6 cellular contexts compared by ENCODE assay signal in the genomic region with DNA sequence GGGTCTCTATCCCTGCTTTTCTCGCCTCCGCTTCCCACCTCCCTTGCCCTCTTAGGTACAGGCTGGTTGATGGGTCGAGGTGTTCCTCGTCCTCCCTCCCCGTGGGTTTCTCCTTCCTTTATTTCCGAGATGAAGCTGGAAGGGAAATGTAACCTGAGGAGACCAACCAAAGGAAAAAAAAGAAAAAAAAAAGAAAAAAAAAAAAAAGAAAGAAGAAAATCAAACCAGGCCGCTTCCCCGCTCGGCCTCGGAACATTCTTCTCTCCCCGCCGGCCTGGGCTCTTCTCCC. TPM values are rescaled to one million over a fixed set of nuclear protein-coding genes. Genes with fewer than 3 reads are reported as not detected.
DNase-seq lines count a peak whose midpoint lies in the region; ATAC-seq and TF ChIP-seq lines count a peak whose summit lies in the region.

No MANE protein-coding gene starts in this region.

- H3K27me3 ChIP-seq in Loucy (ENCODE audit: insufficient read depth, low read length, poor library complexity, severe bottlenecking) (no peaks in the 10 kb centered on the region), endodermal cell (ENCODE audit: control insufficient read depth, insufficient read depth, low read length, poor library complexity, severe bottlenecking) (peaks cover 20% of the 10 kb centered on the region), smooth muscle cell (ENCODE audit: low read depth) (no peaks in the 10 kb centered on the region)

- no peak for ATAC-seq in GM21526 (IDR thresholded peaks at IDR 0.05; ENCODE audit: low FRiP score, unreplicated experiment)
- no peak for ATAC-seq in left colon

- DNase-seq in endodermal cell: no peak
- no peak for DNase-seq in smooth muscle cell (lab: John Stamatoyannopoulos, UW; ENCODE audit: unreplicated experiment)
- DNase-seq in GOT3 (lab: John Stamatoyannopoulos, UW): no peak
- no peak for DNase-seq in left colon

- H3F3A ChIP-seq in Loucy (ENCODE audit: low read depth) (no peaks in the 10 kb centered on the region; the same call in 1 of the 2 replicates), smooth muscle cell (ENCODE audit: low read depth) (peaks cover 11% of the 10 kb centered on the region)

- H3K9me3 ChIP-seq in Loucy (ENCODE audit: insufficient read depth, low read depth, low read length): no peaks in the 10 kb centered on the region
- H3K9me3 ChIP-seq in endodermal cell (ENCODE audit: control insufficient read depth, low read length): no peaks in the 10 kb centered on the region
- no peaks in the 10 kb centered on the region for H3K9me3 ChIP-seq in smooth muscle cell (replicated peaks; ENCODE audit: low read depth)

- H3K36me3 ChIP-seq in Loucy (ENCODE audit: insufficient read depth, low read length): no peaks in the 10 kb centered on the region
- H3K36me3 ChIP-seq in endodermal cell (ENCODE audit: control insufficient read depth, insufficient read depth, low read length): no peaks in the 10 kb centered on the region
- no peaks in the 10 kb centered on the region for H3K36me3 ChIP-seq in smooth muscle cell (ENCODE audit: low read depth)

- H3K9ac ChIP-seq in Loucy (ENCODE audit: low read depth, low read length, poor library complexity, severe bottlenecking) (peak overlapping the region; percentile 100), endodermal cell (ENCODE audit: extremely low read depth, low read length, poor library complexity, severe bottlenecking) (peak overlapping the region; percentile 41), smooth muscle cell (ENCODE audit: low read depth) (peak overlapping the region; percentile 87)

- TF ChIP-seq CTCF in Loucy (conservative IDR thresholded peaks at IDR 0.05; ENCODE audit: low read length) (no peak), endodermal cell (conservative IDR thresholded peaks at IDR 0.05) (no peak), smooth muscle cell (IDR thresholded peaks at IDR 0.05; ENCODE audit: borderline replicate concordance, insufficient read depth, poor library complexity, severe bottlenecking) (no peak)

- no peaks in the 10 kb centered on the region for H3K9me2 ChIP-seq in Loucy (replicated peaks; ENCODE audit: low read depth, low read length)

- H3K4me1 ChIP-seq in Loucy (ENCODE audit: insufficient read depth, low read length, poor library complexity, severe bottlenecking) (peaks cover 35% of the 10 kb centered on the region), endodermal cell (ENCODE audit: control insufficient read depth, insufficient read depth, low read length) (peaks cover 7% of the 10 kb centered on the region), smooth muscle cell (ENCODE audit: low read depth) (peaks cover 18% of the 10 kb centered on the region)

- H3K4me3 Mint-ChIP-seq in endodermal cell: peak overlapping the region; percentile 69

- H3K27me3 Mint-ChIP-seq in endodermal cell (ENCODE audit: insufficient read depth): peaks cover 28% of the 10 kb centered on the region

- intact Hi-C loops in left colon (cut with DNase I, micrococcal nuclease): loop anchor here (5.0 to 10.0 kb wide), 2 partner anchors 66 to 68 kb away; no protein-coding TSS in a partner anchor

- peak overlapping the region; percentile 92 for H3K27ac ChIP-seq in endodermal cell (ENCODE audit: low read depth, low read length)
- peak overlapping the region; percentile 97 for H3K27ac ChIP-seq in smooth muscle cell (ENCODE audit: low read depth)

- H2AFZ ChIP-seq in Loucy (ENCODE audit: low read length) (0 out of 2 replicates have a peak overlapping the region, but pooled peaks have one; percentile 24), smooth muscle cell (ENCODE audit: low read depth) (peak overlapping the region; percentile 81)

- peaks cover 5% of the 10 kb centered on the region for H4K20me1 ChIP-seq in Loucy (ENCODE audit: insufficient read depth, low read length, poor library complexity, severe bottlenecking)
- peaks cover 18% of the 10 kb centered on the region for H4K20me1 ChIP-seq in smooth muscle cell (ENCODE audit: low read depth)

- H3K4me2 ChIP-seq in Loucy (ENCODE audit: low read depth, low read length, poor library complexity, severe bottlenecking) (peak overlapping the region; percentile 100), smooth muscle cell (peak overlapping the region; percentile 100)

- H3K4me1 Mint-ChIP-seq in endodermal cell: peaks cover 8% of the 10 kb centered on the region

- no peaks in the 10 kb centered on the region for H3K9me3 Mint-ChIP-seq in endodermal cell

- peak overlapping the region; percentile 100 for H3K4me3 ChIP-seq in Loucy (ENCODE audit: low read length, poor library complexity, severe bottlenecking)
- H3K4me3 ChIP-seq in endodermal cell (ENCODE audit: low read length): peak overlapping the region; percentile 84
- peak overlapping the region; percentile 99 for H3K4me3 ChIP-seq in smooth muscle cell

- H3K79me2 ChIP-seq in Loucy (ENCODE audit: insufficient read depth, low read length): peaks cover 23% of the 10 kb centered on the region
- peaks cover 4% of the 10 kb centered on the region for H3K79me2 ChIP-seq in smooth muscle cell (ENCODE audit: low read depth)

- WGBS in endodermal cell (ENCODE audit: insufficient coverage in 1 of 2, insufficient read length in 1 of 2), 2 experiments: 2 to 7% methylated on average over 6 to 12 of the region's 12 CpGs
- WGBS in smooth muscle cell (ENCODE audit: low lambda C conversion rate): 2% methylated on average over 10 of the region's 12 CpGs

- H3K27ac Mint-ChIP-seq in endodermal cell: no peak overlapping the region

- H3K36me3 Mint-ChIP-seq in endodermal cell (ENCODE audit: low read depth): no peaks in the 10 kb centered on the region

RNA-seq across cellular contexts. Expression of a gene that starts 1.7 kb away (rescaled TPM):
- 10 to 100 TPM; 24.8 to 34.1 TPM for total RNA-seq in endodermal cell
- polyA plus RNA-seq in endodermal cell (2013, experiment 1 of 2): 90.1 TPM
- polyA plus RNA-seq in endodermal cell (2013, experiment 2 of 2): 70.2 TPM
- total RNA-seq in smooth muscle cell: 40.1 and 44.6 TPM in 2 replicates
- 84.7 and 93.3 TPM in 2 replicates for polyA plus RNA-seq in smooth muscle cell
- 10 to 100 TPM; 12.8 to 17.4 TPM for total RNA-seq in left colon

RNA-seq across cellular contexts. Expression of a gene that starts 26.5 kb away (rescaled TPM):
- total RNA-seq in endodermal cell (not detected), smooth muscle cell (1.3 and 1.6 TPM in 2 replicates), left colon (10 to 100 TPM; 56.6 to 67.9 TPM)
- not detected for polyA plus RNA-seq in endodermal cell (2013, experiment 1 of 2)
- polyA plus RNA-seq in endodermal cell (2013, experiment 2 of 2): not detected
- polyA plus RNA-seq in smooth muscle cell: 1.2 TPM in 1 of 2 replicates, not detected in the other

RNA-seq across cellular contexts. Expression of a gene that starts 31.4 kb away (rescaled TPM):
- total RNA-seq in endodermal cell (not detected), smooth muscle cell (0.13 and 0.45 TPM in 2 replicates), left colon (10 to 100 TPM; 10.1 to 16.4 TPM)
- polyA plus RNA-seq in endodermal cell (2013, experiment 1 of 2): 0.53 TPM
- polyA plus RNA-seq in endodermal cell (2013, experiment 2 of 2): 1.2 TPM
- 0.66 TPM in 1 of 2 replicates, not detected in the other for polyA plus RNA-seq in smooth muscle cell

RNA-seq across cellular contexts. Expression of a gene that starts 32.5 kb away (rescaled TPM):
- total RNA-seq in endodermal cell: 10 to 100 TPM; 19.5 to 19.7 TPM
- 26.5 TPM for polyA plus RNA-seq in endodermal cell (2013, experiment 1 of 2)
- polyA plus RNA-seq in endodermal cell (2013, experiment 2 of 2): 26.2 TPM
- total RNA-seq in smooth muscle cell: 38.0 and 41.1 TPM in 2 replicates
- polyA plus RNA-seq in smooth muscle cell: 29.5 and 30.3 TPM in 2 replicates
- total RNA-seq in left colon: 10 to 100 TPM; 11.7 to 13.2 TPM

RNA-seq across cellular contexts. Expression of a gene that starts 55.0 kb away (rescaled TPM):
- total RNA-seq in endodermal cell (1 to 10 TPM; 6.4 to 6.6 TPM), smooth muscle cell (2.7 and 2.8 TPM in 2 replicates), left colon (1 to 10 TPM; 2.9 to 4.3 TPM)
- polyA plus RNA-seq in endodermal cell (2013, experiment 1 of 2): 5.4 TPM
- polyA plus RNA-seq in endodermal cell (2013, experiment 2 of 2): 5.0 TPM
- polyA plus RNA-seq in smooth muscle cell: 1.6 and 3.2 TPM in 2 replicates

Comparison
In these comparisons a context has a peak if more than half of its experiments do, and no peak if none do; other contexts are left out.
1. H3K9ac ChIP-seq: peak in every context shown above with its lines; median percentile 100 in Loucy; 87 in smooth muscle cell; 41 in endodermal cell.
2. RNA of a gene that starts 26.5 kb away (total RNA-seq): 56.6 to 67.9 TPM in left colon; 1.3 to 1.6 TPM in smooth muscle cell and not detected in endodermal cell; every median in the first group is over 10 times any median in the second.
3. Peak in every context shown above with its lines, with median percentiles within 50 percentile points of each other: H3K4me3 ChIP-seq.